4 cellular contexts compared by ENCODE assay signal in the genomic region with DNA sequence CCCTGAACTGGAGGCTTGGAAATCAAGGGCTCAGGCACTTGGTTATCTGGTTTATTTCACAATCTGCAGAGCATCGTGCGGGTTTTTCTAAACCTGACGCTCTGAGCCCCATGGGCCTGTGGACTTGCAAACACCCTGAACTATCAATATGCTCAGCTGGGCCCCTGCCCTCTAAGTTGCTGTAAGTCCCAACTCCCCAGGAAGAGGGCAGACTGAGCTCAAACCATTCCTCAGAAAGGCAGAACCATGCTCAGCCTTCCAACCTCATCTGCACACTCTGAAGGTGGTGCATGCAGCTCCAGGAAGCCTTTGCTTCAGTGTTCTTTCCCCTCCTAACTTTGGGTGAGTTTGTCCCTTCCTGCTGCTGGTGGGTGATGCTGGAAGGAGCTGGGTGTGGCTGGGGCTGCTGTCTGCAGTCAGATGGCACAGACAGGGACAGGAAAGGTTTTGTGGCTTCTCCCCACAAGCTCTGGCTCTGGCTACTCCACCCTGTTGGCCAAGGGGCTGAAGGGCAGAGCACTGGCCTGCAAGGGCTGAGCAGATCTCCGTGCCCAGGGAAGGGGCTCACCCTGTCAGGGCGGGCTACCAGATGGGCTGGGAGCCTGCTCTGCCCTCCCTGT. TPM values are rescaled to one million over a fixed set of nuclear protein-coding genes. Genes with fewer than 3 reads are reported as not detected.
"Had no signal": no experiment of that assay in that cellular context is flagged by ENCODE, and none has a peak within 500 bp of the region (broad histone marks: within the 10 kb centered on the region; RNA-seq: fewer than 3 reads in every experiment).

No MANE protein-coding gene starts in this region.

RNA-seq across cellular contexts. Expression of a gene that starts 3.8 kb away (rescaled TPM):
- total RNA-seq: H1, H9, HT-29 had no signal
- polyA plus RNA-seq: H1, IgD-negative memory B cell had no signal
